In genomic region chr4:3318561-3319021, GRCh38 we compare ENCODE assay signal across 1 cellular context.
TF ChIP-seq lines count a peak whose summit lies in the region.

No MANE protein-coding gene starts in this region.

TF ChIP-seq in IMR-90, 13 proteins besides CTCF, POLR2A, EP300 and RAD21 (continued from another document):
- no peak for TF ChIP-seq BHLHE40 (IDR thresholded peaks at IDR 0.05; ENCODE audit: low read depth, low read length)
- TF ChIP-seq MAZ (IDR thresholded peaks at IDR 0.05; ENCODE audit: borderline replicate concordance, low read depth, low read length): no peak
- no peak for TF ChIP-seq MXI1 (IDR thresholded peaks at IDR 0.05; ENCODE audit: borderline replicate concordance, low read depth, low read length)
- no peak for TF ChIP-seq USF2 (IDR thresholded peaks at IDR 0.05; ENCODE audit: low read depth, low read length)
- TF ChIP-seq RFX5 (IDR thresholded peaks at IDR 0.05; ENCODE audit: low read depth, low read length): no peak
- TF ChIP-seq MAFK (IDR thresholded peaks at IDR 0.05; ENCODE audit: low read depth, low read length): no peak
